ENCODE assay signal across 24 cellular contexts in the genomic region with DNA sequence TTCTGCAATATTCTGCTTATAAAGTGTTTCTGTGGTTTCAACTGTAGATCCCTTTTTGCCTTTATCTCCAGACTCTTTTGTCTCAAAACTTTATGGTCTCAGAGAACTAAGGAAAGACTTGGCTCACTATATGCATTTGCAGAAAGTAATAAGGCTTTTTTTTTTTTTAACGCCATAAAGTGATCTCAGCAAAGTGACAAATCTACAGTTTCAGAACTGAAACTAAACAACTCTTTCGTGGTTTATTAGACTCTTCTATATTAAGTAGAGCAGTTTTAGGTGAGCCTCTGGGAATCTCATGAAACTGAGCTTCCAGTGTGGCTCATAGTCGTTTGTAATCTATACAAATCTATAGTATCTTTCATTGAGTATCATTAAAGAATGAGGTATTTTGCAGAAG. TPM values are rescaled to one million over a fixed set of nuclear protein-coding genes. Genes with fewer than 3 reads are reported as not detected.
DNase-seq lines count a peak whose midpoint lies in the region; ATAC-seq, FAIRE-seq and TF ChIP-seq lines count a peak whose summit lies in the region.
"Had no signal": no experiment of that assay in that cellular context is flagged by ENCODE, and none has a peak within 500 bp of the region (broad histone marks: within the 10 kb centered on the region; RNA-seq: fewer than 3 reads in every experiment).

No MANE protein-coding gene starts in this region.

- H3K4me3 Mint-ChIP-seq in activated CD8-positive, alpha-beta memory T cell treated with anti-CD3 and anti-CD28 coated beads, Interleukin-2, amount 10 ng/mL, durations not matched to agents 7 days and 5 days = peak overlapping the region; percentile 26
- no peak overlapping the region for H3K4me3 Mint-ChIP-seq in astrocyte (ENCODE audit: unreplicated experiment)
- H3K4me3 Mint-ChIP-seq: nephron progenitor cell had no signal

- no peaks in the 10 kb centered on the region for H3K27me3 Mint-ChIP-seq in activated CD8-positive, alpha-beta memory T cell treated with anti-CD3 and anti-CD28 coated beads, Interleukin-2, amount 10 ng/mL, durations not matched to agents 7 days and 5 days
- no peaks in the 10 kb centered on the region for H3K27me3 Mint-ChIP-seq in astrocyte (ENCODE audit: low read depth, unreplicated experiment)

- H3K4me3 ChIP-seq in astrocyte (ENCODE audit: insufficient read depth, low read depth, low read length) (no peak overlapping the region), thoracic aorta (peak overlapping the region; percentile 43)
- H3K4me3 ChIP-seq: Peyer's patch, prostate gland, SJSA1, stomach, upper lobe of left lung had no signal

- H3K9me3 Mint-ChIP-seq in activated CD8-positive, alpha-beta memory T cell treated with anti-CD3 and anti-CD28 coated beads, Interleukin-2, amount 10 ng/mL, durations not matched to agents 7 days and 5 days (ENCODE audit: low read depth) = peaks cover 3% of the 10 kb centered on the region
- H3K9me3 Mint-ChIP-seq in astrocyte (ENCODE audit: unreplicated experiment) = no peaks in the 10 kb centered on the region

- no peaks in the 10 kb centered on the region for H3K4me1 Mint-ChIP-seq in activated CD8-positive, alpha-beta memory T cell treated with anti-CD3 and anti-CD28 coated beads, Interleukin-2, amount 10 ng/mL, durations not matched to agents 7 days and 5 days
- no peaks in the 10 kb centered on the region for H3K4me1 Mint-ChIP-seq in astrocyte (ENCODE audit: low read depth, unreplicated experiment)
- H3K4me1 Mint-ChIP-seq: nephron progenitor cell had no signal

- peak; percentile 50 for FAIRE-seq in astrocyte (lab: Jason Lieb, UNC)
- FAIRE-seq: A204.1, frontal cortex had no signal

- H3K36me3 ChIP-seq in astrocyte (ENCODE audit: insufficient read depth, low read length) (no peaks in the 10 kb centered on the region), thoracic aorta (no peaks in the 10 kb centered on the region)
- H3K36me3 ChIP-seq: Peyer's patch, prostate gland, SJSA1, stomach, upper lobe of left lung had no signal

- no peak overlapping the region for H3K27ac Mint-ChIP-seq in activated CD8-positive, alpha-beta memory T cell treated with anti-CD3 and anti-CD28 coated beads, Interleukin-2, amount 10 ng/mL, durations not matched to agents 7 days and 5 days
- no peak overlapping the region for H3K27ac Mint-ChIP-seq in astrocyte (ENCODE audit: unreplicated experiment)
- H3K27ac Mint-ChIP-seq: nephron progenitor cell had no signal

- H2AFZ ChIP-seq in astrocyte (ENCODE audit: low read depth, low read length) = no peak overlapping the region

- H3K9ac ChIP-seq in astrocyte (ENCODE audit: low read length) = no peak overlapping the region

- H3K27ac ChIP-seq in astrocyte (ENCODE audit: low read depth, low read length) (no peak overlapping the region), thoracic aorta (no peak overlapping the region)
- H3K27ac ChIP-seq: C4-2B, Peyer's patch, prostate gland, SJSA1, stomach, upper lobe of left lung had no signal

- H3K4me2 ChIP-seq in astrocyte (ENCODE audit: low read length) = no peak overlapping the region

- ATAC-seq in activated CD8-positive, alpha-beta memory T cell treated with anti-CD3 and anti-CD28 coated beads, Interleukin-2, amount 10 ng/mL, durations not matched to agents 7 days and 5 days = no peak
- peak; percentile 50 for ATAC-seq in HG03095 (IDR thresholded peaks at IDR 0.05; ENCODE audit: unreplicated experiment)
- ATAC-seq in thoracic aorta (ENCODE audit: insufficient number of reproducible peaks, low FRiP score, low read depth) = no peak

- peaks cover 4% of the 10 kb centered on the region for H3K36me3 Mint-ChIP-seq in activated CD8-positive, alpha-beta memory T cell treated with anti-CD3 and anti-CD28 coated beads, Interleukin-2, amount 10 ng/mL, durations not matched to agents 7 days and 5 days
- no peaks in the 10 kb centered on the region for H3K36me3 Mint-ChIP-seq in astrocyte (ENCODE audit: low read depth, unreplicated experiment)

- TF ChIP-seq CTCF in astrocyte (IDR thresholded peaks at IDR 0.05; ENCODE audit: insufficient read depth, low read depth, low read length) = no peak
- TF ChIP-seq CTCF in thoracic aorta (IDR thresholded peaks at IDR 0.05) = no peak

- no peaks in the 10 kb centered on the region for H4K20me1 ChIP-seq in astrocyte (ENCODE audit: insufficient read depth, low read length)

- DNase-seq in activated CD8-positive, alpha-beta memory T cell treated with anti-CD3 and anti-CD28 coated beads, Interleukin-2, amount 10 ng/mL, durations not matched to agents 7 days and 5 days = no peak
- no peak for DNase-seq in activated CD8-positive, alpha-beta memory T cell treated with anti-CD3 and anti-CD28 coated beads, Interleukin-2, amount 50 U/mL, for 4 hours
- DNase-seq in astrocyte (ENCODE audit: low read depth) = no peak
- DNase-seq in thoracic aorta (ENCODE audit: low spot score) = no peak
- no peak for DNase-seq in GM19240 (ENCODE audit: insufficient read length, low spot score)
- no peak for DNase-seq in cerebellar cortex (ENCODE audit: low spot score)
- DNase-seq in NCI-H526 (lab: John Stamatoyannopoulos, UW) = no peak
- DNase-seq: activated CD4-positive, alpha-beta T cell treated with anti-CD3 and anti-CD28 coated beads for 1 hour; erythroblast; GOT3; NCI-H1694; NCI-H2227 treated with DMSO at 0.1 percent for 48 hours; nephron progenitor cell; Peyer's patch; stomach; upper lobe of left lung had no signal

- H3K79me2 ChIP-seq in astrocyte (ENCODE audit: insufficient read depth, low read length) = no peaks in the 10 kb centered on the region

- H3K27me3 ChIP-seq in astrocyte (ENCODE audit: insufficient read depth, low read length) (no peaks in the 10 kb centered on the region), thoracic aorta (replicated peaks; ENCODE audit: insufficient read depth) (no peaks in the 10 kb centered on the region)
- H3K27me3 ChIP-seq: Peyer's patch, SJSA1, stomach, upper lobe of left lung had no signal

- CTCF ChIA-PET in activated CD8-positive, alpha-beta memory T cell treated with anti-CD3 and anti-CD28 coated beads, Interleukin-2, amount 10 ng/mL, durations not matched to agents 7 days and 5 days (lab: Charles Lee) = no interaction called here

- H3K9me3 ChIP-seq in astrocyte (ENCODE audit: insufficient read depth, low read depth, low read length) (no peaks in the 10 kb centered on the region), thoracic aorta (no peaks in the 10 kb centered on the region)
- H3K9me3 ChIP-seq: Peyer's patch, prostate gland, SJSA1, stomach, upper lobe of left lung had no signal

- H3K4me1 ChIP-seq in astrocyte (ENCODE audit: insufficient read depth, low read length) (no peaks in the 10 kb centered on the region), thoracic aorta (ENCODE audit: control insufficient read depth in 1 of 2, low read depth in 2 of 2) (no peaks in the 10 kb centered on the region)
- H3K4me1 ChIP-seq: Peyer's patch, prostate gland, SJSA1, upper lobe of left lung had no signal

RNA-seq across cellular contexts. Expression of gene ATP7A, which starts 15.3 kb away (rescaled TPM):
- total RNA-seq in activated CD8-positive, alpha-beta memory T cell treated with anti-CD3 and anti-CD28 coated beads, Interleukin-2, amount 10 ng/mL, durations not matched to agents 7 days and 5 days = 10 to 100 TPM in 1 of 2 experiments, 1 to 10 TPM in 1; 10.0 to 11.9 TPM
- total RNA-seq in astrocyte (15.0 and 17.2 TPM in 2 replicates), thoracic aorta (10 to 100 TPM; 11.8 to 18.2 TPM)

RNA-seq across cellular contexts. Expression of gene COX7B, which starts 26.5 kb away (rescaled TPM):
- 100 to 1,000 TPM; 256 to 279 TPM for total RNA-seq in activated CD8-positive, alpha-beta memory T cell treated with anti-CD3 and anti-CD28 coated beads, Interleukin-2, amount 10 ng/mL, durations not matched to agents 7 days and 5 days
- total RNA-seq in astrocyte = 246 and 250 TPM in 2 replicates
- 100 to 1,000 TPM; 136 to 204 TPM for total RNA-seq in thoracic aorta

RNA-seq across cellular contexts. Expression of gene MAGT1, which starts 30.5 kb away (rescaled TPM):
- 10 to 100 TPM; 40.1 to 44.4 TPM for total RNA-seq in activated CD8-positive, alpha-beta memory T cell treated with anti-CD3 and anti-CD28 coated beads, Interleukin-2, amount 10 ng/mL, durations not matched to agents 7 days and 5 days
- 84.3 and 95.6 TPM in 2 replicates for total RNA-seq in astrocyte
- 10 to 100 TPM; 54.3 to 56.1 TPM for total RNA-seq in thoracic aorta

RNA-seq across cellular contexts. Expression of gene PGAM4, which starts 43.7 kb away (rescaled TPM):
- total RNA-seq in activated CD8-positive, alpha-beta memory T cell treated with anti-CD3 and anti-CD28 coated beads, Interleukin-2, amount 10 ng/mL, durations not matched to agents 7 days and 5 days = not detected
- total RNA-seq in astrocyte (0.32 TPM in 1 of 2 replicates, not detected in the other), thoracic aorta (not detected)
- total RNA-seq: dermis microvascular lymphatic vessel endothelial cell, frontal cortex, Peyer's patch, prostate gland, SJSA1, skeletal muscle tissue, stomach had no signal
